Comparison of ENCODE assay signal across 13 cellular contexts in genomic region chr20:32564440-32564839, GRCh38. TPM values are rescaled to one million over a fixed set of nuclear protein-coding genes. Genes with fewer than 3 reads are reported as not detected.
DNase-seq lines count a peak whose midpoint lies in the region; ATAC-seq, FAIRE-seq and TF ChIP-seq lines count a peak whose summit lies in the region.
"Had no signal": no experiment of that assay in that cellular context is flagged by ENCODE, and none has a peak within 500 bp of the region (broad histone marks: within the 10 kb centered on the region; RNA-seq: fewer than 3 reads in every experiment).

No MANE protein-coding gene starts in this region.

- intact Hi-C loops in natural killer cell (cut with micrococcal nuclease) = no loop called here
- intact Hi-C loops in dendritic cell treated with granulocyte-macrophage colony-stimulating factor and Interleukin-4, amounts not matched to agents 40 ng/mL and 50 ng/mL, for 4 days (cut with micrococcal nuclease) = no loop called here

- DNase-seq in natural killer cell treated with Interleukin-12 subunit alpha and Interleukin-12 subunit beta and Interleukin-15 and Interleukin-18, amount 100 ng/mL, for 72 hours (ENCODE audit: low spot score) = no peak
- DNase-seq in natural killer cell (no peak), RCC 7860 (ENCODE audit: low spot score) (no peak), activated gamma-delta T cell (lab: John Stamatoyannopoulos, UW) (no peak), DMS79 treated with DMSO at 0.1 percent for 48 hours (lab: John Stamatoyannopoulos, UW) (no peak), DMS114 treated with DMSO at 0.1 percent for 48 hours (lab: John Stamatoyannopoulos, UW; ENCODE audit: unreplicated experiment) (no peak)
- no peak for DNase-seq in naive thymus-derived CD8-positive, alpha-beta T cell
- DNase-seq: NCI-H187 treated with DMSO at 0.1 percent for 48 hours, NCI-H226, SJCRH30 had no signal

- FAIRE-seq in RCC 7860 (lab: Jason Lieb, UNC) = no peak
- FAIRE-seq: A204.1, G401.6 had no signal

- H3K36me3 Mint-ChIP-seq in natural killer cell treated with Interleukin-12 subunit alpha and Interleukin-12 subunit beta and Interleukin-15 and Interleukin-18, amount 100 ng/mL, for 72 hours = no peaks in the 10 kb centered on the region
- H3K36me3 Mint-ChIP-seq in natural killer cell = no peaks in the 10 kb centered on the region
- H3K36me3 Mint-ChIP-seq in dendritic cell treated with granulocyte-macrophage colony-stimulating factor and Interleukin-4, amounts not matched to agents 40 ng/mL and 50 ng/mL, for 4 days (ENCODE audit: low read depth) = no peaks in the 10 kb centered on the region
- H3K36me3 Mint-ChIP-seq in naive thymus-derived CD8-positive, alpha-beta T cell = peaks cover 0 to 6% (median 0%) of the 10 kb centered on the region in 3 donors

- no peak for ATAC-seq in natural killer cell treated with Interleukin-12 subunit alpha and Interleukin-12 subunit beta and Interleukin-15 and Interleukin-18, amount 100 ng/mL, for 72 hours
- ATAC-seq in natural killer cell = no peak
- ATAC-seq in naive thymus-derived CD8-positive, alpha-beta T cell = no peak

- no peaks in the 10 kb centered on the region for H3K9me3 Mint-ChIP-seq in natural killer cell treated with Interleukin-12 subunit alpha and Interleukin-12 subunit beta and Interleukin-15 and Interleukin-18, amount 100 ng/mL, for 72 hours
- no peaks in the 10 kb centered on the region for H3K9me3 Mint-ChIP-seq in natural killer cell
- no peaks in the 10 kb centered on the region for H3K9me3 Mint-ChIP-seq in dendritic cell treated with granulocyte-macrophage colony-stimulating factor and Interleukin-4, amounts not matched to agents 40 ng/mL and 50 ng/mL, for 4 days
- H3K9me3 Mint-ChIP-seq in naive thymus-derived CD8-positive, alpha-beta T cell = no peaks in the 10 kb centered on the region

- peaks cover 39 to 42% of the 10 kb centered on the region in 2 donors for H3K4me1 Mint-ChIP-seq in natural killer cell treated with Interleukin-12 subunit alpha and Interleukin-12 subunit beta and Interleukin-15 and Interleukin-18, amount 100 ng/mL, for 72 hours (ENCODE audit: low read depth in 2 of 2)
- H3K4me1 Mint-ChIP-seq in natural killer cell = peaks cover 55 to 58% of the 10 kb centered on the region in 2 donors
- H3K4me1 Mint-ChIP-seq in dendritic cell treated with granulocyte-macrophage colony-stimulating factor and Interleukin-4, amounts not matched to agents 40 ng/mL and 50 ng/mL, for 4 days (ENCODE audit: low read depth) = peaks cover 33% of the 10 kb centered on the region
- H3K4me1 Mint-ChIP-seq in naive thymus-derived CD8-positive, alpha-beta T cell = peaks cover 37 to 52% (median 39%) of the 10 kb centered on the region in 4 donors

- TF ChIP-seq CTCF in natural killer cell (IDR thresholded peaks at IDR 0.05) = no peak

- H3K4me3 Mint-ChIP-seq in natural killer cell treated with Interleukin-12 subunit alpha and Interleukin-12 subunit beta and Interleukin-15 and Interleukin-18, amount 100 ng/mL, for 72 hours = no peak overlapping the region
- no peak overlapping the region for H3K4me3 Mint-ChIP-seq in natural killer cell
- H3K4me3 Mint-ChIP-seq in dendritic cell treated with granulocyte-macrophage colony-stimulating factor and Interleukin-4, amounts not matched to agents 40 ng/mL and 50 ng/mL, for 4 days = no peak overlapping the region
- no peak overlapping the region for H3K4me3 Mint-ChIP-seq in naive thymus-derived CD8-positive, alpha-beta T cell

- H3K27me3 Mint-ChIP-seq in natural killer cell treated with Interleukin-12 subunit alpha and Interleukin-12 subunit beta and Interleukin-15 and Interleukin-18, amount 100 ng/mL, for 72 hours = no peaks in the 10 kb centered on the region
- no peaks in the 10 kb centered on the region for H3K27me3 Mint-ChIP-seq in natural killer cell (ENCODE audit: low read depth in 2 of 2)
- peaks cover 4% of the 10 kb centered on the region for H3K27me3 Mint-ChIP-seq in dendritic cell treated with granulocyte-macrophage colony-stimulating factor and Interleukin-4, amounts not matched to agents 40 ng/mL and 50 ng/mL, for 4 days
- no peaks in the 10 kb centered on the region for H3K27me3 Mint-ChIP-seq in naive thymus-derived CD8-positive, alpha-beta T cell

- POLR2A ChIA-PET in naive thymus-derived CD8-positive, alpha-beta T cell (lab: Charles Lee) = interaction anchor here (0.9 kb wide), 1 partner anchor 11 kb away, joined by 4 read pairs; no protein-coding TSS in a partner anchor

- peak overlapping the region; percentile 42 to 55 for H3K27ac Mint-ChIP-seq in natural killer cell treated with Interleukin-12 subunit alpha and Interleukin-12 subunit beta and Interleukin-15 and Interleukin-18, amount 100 ng/mL, for 72 hours
- H3K27ac Mint-ChIP-seq in natural killer cell = peak overlapping the region in 1 of 2 donors; percentile 73
- H3K27ac Mint-ChIP-seq in dendritic cell treated with granulocyte-macrophage colony-stimulating factor and Interleukin-4, amounts not matched to agents 40 ng/mL and 50 ng/mL, for 4 days = peak overlapping the region; percentile 33
- H3K27ac Mint-ChIP-seq in naive thymus-derived CD8-positive, alpha-beta T cell = peak overlapping the region in 9 of 10 donors; percentile 25 to 85 (median 69)

RNA-seq across cellular contexts. Expression of gene NOL4L, which starts 20.7 kb away (rescaled TPM):
- 10 to 100 TPM; 20.0 to 20.1 TPM for total RNA-seq in natural killer cell treated with Interleukin-12 subunit alpha and Interleukin-12 subunit beta and Interleukin-15 and Interleukin-18, amount 100 ng/mL, for 72 hours
- total RNA-seq in natural killer cell = 100 to 1,000 TPM; 101 to 136 (median 114) TPM
- total RNA-seq in naive thymus-derived CD8-positive, alpha-beta T cell = 10 to 100 TPM; 65.7 to 66.1 TPM
- 10 to 100 TPM; 10.0 to 21.5 (median 14.2) TPM for polyA plus RNA-seq in naive thymus-derived CD8-positive, alpha-beta T cell
